In the genomic region with DNA sequence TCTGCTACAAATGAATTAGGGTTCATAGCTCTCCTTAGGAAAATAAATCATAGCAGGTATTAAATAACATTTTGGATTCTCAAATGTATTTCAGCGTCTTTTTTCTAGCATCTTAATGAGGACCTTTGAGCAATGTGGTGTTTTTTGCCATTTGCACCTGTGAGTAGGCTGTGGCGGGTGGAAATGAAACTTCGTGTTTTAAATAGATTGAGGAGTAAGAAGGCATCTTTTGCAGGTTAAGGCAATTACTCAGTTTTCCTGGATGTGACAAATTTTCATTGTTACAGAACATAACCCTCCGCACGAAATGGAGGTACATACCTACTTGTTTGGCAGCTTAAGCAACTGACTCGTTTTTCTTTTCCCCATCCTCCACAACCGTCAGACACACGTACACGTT, we compare ENCODE assay signal across 9 cellular contexts.
"Had no signal": no experiment of that assay in that cellular context is flagged by ENCODE, and none has a peak within 500 bp of the region (broad histone marks: within the 10 kb centered on the region; RNA-seq: fewer than 3 reads in every experiment).

No MANE protein-coding gene starts in this region.

- H3K9ac ChIP-seq: GM23248 had no signal

- DNase-seq: GM23248, GOT3, H7, HFFc6, KBM-7 had no signal

- H3K36me3 ChIP-seq: HAP-1 had no signal

- H3K4me3 ChIP-seq: GM23248, HAP-1 had no signal

- ATAC-seq: HCT116, HepG2 had no signal

- FAIRE-seq: HepG2 had no signal

- H3K9me3 ChIP-seq: HAP-1 had no signal

- H2AFZ ChIP-seq: GM23248 had no signal

- H3K27ac ChIP-seq: GM23248, HL-60 had no signal

- H3K4me1 ChIP-seq: HAP-1 had no signal
